2 cellular contexts compared by ENCODE assay signal in the genomic region with DNA sequence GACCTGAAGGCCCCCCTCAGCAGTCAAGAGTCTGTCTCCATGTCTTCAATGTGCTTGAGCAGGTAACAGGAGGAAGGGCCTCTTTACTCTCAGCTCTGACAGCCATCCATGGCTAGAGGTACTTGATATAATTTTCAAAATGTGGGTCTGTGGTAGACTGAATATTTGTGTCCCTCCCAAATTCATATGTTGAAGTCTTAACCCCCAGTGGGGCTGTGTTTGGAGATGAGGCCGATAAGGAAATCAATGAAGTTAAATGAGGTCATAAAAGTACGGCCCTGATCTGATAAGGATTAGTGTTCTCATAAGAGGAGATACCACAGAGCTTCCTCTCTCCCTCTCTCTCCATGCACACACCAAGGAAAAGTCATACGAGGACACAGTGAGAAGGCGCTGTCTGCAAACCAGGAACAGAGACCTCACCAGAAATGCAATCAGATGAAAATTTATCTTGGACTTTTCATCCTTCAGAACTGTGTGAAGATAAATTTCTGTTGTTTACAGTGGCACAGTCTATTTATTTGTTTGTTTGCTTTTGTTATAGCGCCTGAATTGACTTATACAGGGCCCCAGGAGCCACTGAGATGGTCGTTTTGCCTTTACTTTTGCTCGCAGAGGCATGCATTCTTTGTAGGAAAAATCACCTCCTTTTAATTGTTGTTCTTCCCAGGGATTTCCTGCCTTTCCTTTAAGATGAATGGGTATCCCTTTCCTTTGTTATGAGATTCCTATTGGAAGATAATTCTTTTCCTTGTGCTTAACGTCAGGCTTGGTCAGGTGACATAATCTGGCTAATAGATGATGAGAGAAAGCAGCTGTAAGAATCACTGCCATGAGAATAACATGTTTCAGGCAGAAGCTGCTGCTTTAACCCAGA.
A peak's percentile ranks its signal among the peaks of the same experiment; 100 is the strongest.
TF ChIP-seq lines count a peak whose summit lies in the region.

No MANE protein-coding gene starts in this region.

TF ChIP-seq in HEK293, 187 proteins besides CTCF, POLR2A, EP300 and RAD21 (continued from another document):
- TF ChIP-seq, protein P1, sequence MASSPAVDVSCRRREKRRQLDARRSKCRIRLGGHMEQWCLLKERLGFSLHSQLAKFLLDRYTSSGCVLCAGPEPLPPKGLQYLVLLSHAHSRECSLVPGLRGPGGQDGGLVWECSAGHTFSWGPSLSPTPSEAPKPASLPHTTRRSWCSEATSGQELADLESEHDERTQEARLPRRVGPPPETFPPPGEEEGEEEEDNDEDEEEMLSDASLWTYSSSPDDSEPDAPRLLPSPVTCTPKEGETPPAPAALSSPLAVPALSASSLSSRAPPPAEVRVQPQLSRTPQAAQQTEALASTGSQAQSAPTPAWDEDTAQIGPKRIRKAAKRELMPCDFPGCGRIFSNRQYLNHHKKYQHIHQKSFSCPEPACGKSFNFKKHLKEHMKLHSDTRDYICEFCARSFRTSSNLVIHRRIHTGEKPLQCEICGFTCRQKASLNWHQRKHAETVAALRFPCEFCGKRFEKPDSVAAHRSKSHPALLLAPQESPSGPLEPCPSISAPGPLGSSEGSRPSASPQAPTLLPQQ (tag by site-specific recombination; IDR thresholded peaks at IDR 0.05): no peak
- TF ChIP-seq ZNF664 (tag by site-specific recombination; IDR thresholded peaks at IDR 0.05) (no peak), TRIM28 (IDR thresholded peaks at IDR 0.05; ENCODE audit: borderline replicate concordance, low read length) (0 out of 2 replicates have a peak, but pooled peaks have one; percentile 1)

TF ChIP-seq in K562, 482 proteins besides CTCF, POLR2A, EP300 and RAD21 (continues in another document):
- TF ChIP-seq, protein P2, sequence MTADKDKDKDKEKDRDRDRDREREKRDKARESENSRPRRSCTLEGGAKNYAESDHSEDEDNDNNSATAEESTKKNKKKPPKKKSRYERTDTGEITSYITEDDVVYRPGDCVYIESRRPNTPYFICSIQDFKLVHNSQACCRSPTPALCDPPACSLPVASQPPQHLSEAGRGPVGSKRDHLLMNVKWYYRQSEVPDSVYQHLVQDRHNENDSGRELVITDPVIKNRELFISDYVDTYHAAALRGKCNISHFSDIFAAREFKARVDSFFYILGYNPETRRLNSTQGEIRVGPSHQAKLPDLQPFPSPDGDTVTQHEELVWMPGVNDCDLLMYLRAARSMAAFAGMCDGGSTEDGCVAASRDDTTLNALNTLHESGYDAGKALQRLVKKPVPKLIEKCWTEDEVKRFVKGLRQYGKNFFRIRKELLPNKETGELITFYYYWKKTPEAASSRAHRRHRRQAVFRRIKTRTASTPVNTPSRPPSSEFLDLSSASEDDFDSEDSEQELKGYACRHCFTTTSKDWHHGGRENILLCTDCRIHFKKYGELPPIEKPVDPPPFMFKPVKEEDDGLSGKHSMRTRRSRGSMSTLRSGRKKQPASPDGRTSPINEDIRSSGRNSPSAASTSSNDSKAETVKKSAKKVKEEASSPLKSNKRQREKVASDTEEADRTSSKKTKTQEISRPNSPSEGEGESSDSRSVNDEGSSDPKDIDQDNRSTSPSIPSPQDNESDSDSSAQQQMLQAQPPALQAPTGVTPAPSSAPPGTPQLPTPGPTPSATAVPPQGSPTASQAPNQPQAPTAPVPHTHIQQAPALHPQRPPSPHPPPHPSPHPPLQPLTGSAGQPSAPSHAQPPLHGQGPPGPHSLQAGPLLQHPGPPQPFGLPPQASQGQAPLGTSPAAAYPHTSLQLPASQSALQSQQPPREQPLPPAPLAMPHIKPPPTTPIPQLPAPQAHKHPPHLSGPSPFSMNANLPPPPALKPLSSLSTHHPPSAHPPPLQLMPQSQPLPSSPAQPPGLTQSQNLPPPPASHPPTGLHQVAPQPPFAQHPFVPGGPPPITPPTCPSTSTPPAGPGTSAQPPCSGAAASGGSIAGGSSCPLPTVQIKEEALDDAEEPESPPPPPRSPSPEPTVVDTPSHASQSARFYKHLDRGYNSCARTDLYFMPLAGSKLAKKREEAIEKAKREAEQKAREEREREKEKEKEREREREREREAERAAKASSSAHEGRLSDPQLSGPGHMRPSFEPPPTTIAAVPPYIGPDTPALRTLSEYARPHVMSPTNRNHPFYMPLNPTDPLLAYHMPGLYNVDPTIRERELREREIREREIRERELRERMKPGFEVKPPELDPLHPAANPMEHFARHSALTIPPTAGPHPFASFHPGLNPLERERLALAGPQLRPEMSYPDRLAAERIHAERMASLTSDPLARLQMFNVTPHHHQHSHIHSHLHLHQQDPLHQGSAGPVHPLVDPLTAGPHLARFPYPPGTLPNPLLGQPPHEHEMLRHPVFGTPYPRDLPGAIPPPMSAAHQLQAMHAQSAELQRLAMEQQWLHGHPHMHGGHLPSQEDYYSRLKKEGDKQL (CRISPR knock-in tag; IDR thresholded peaks at IDR 0.05; ENCODE audit: borderline replicate concordance): no peak
- TF ChIP-seq, protein P3, sequence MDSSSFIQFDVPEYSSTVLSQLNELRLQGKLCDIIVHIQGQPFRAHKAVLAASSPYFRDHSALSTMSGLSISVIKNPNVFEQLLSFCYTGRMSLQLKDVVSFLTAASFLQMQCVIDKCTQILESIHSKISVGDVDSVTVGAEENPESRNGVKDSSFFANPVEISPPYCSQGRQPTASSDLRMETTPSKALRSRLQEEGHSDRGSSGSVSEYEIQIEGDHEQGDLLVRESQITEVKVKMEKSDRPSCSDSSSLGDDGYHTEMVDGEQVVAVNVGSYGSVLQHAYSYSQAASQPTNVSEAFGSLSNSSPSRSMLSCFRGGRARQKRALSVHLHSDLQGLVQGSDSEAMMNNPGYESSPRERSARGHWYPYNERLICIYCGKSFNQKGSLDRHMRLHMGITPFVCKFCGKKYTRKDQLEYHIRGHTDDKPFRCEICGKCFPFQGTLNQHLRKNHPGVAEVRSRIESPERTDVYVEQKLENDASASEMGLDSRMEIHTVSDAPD (CRISPR knock-in tag; IDR thresholded peaks at IDR 0.05): no peak
- peak; percentile 77; the same call in 1 of the 2 replicates for TF ChIP-seq ESRRA (IDR thresholded peaks at IDR 0.05; ENCODE audit: borderline replicate concordance, low read depth)
- TF ChIP-seq CXXC5 (CRISPR knock-in tag; IDR thresholded peaks at IDR 0.05): peak; percentile 78
- TF ChIP-seq ZNF766 (CRISPR knock-in tag; conservative IDR thresholded peaks at IDR 0.05): no peak
- TF ChIP-seq SMARCA4 (IDR thresholded peaks at IDR 0.05): peak; percentile 71; the same call in 1 of the 2 replicates
- TF ChIP-seq MTA1 (IDR thresholded peaks at IDR 0.05; ENCODE audit: borderline replicate concordance): peak; percentile 66; the same call in 1 of the 2 replicates
- TF ChIP-seq XRCC4 (IDR thresholded peaks at IDR 0.05; ENCODE audit: extremely low read depth, insufficient read depth, insufficient read length): no peak
- peak; percentile 64; the same call in 1 of the 2 replicates for TF ChIP-seq ADNP (tag; IDR thresholded peaks at IDR 0.05)
- TF ChIP-seq, protein P4, sequence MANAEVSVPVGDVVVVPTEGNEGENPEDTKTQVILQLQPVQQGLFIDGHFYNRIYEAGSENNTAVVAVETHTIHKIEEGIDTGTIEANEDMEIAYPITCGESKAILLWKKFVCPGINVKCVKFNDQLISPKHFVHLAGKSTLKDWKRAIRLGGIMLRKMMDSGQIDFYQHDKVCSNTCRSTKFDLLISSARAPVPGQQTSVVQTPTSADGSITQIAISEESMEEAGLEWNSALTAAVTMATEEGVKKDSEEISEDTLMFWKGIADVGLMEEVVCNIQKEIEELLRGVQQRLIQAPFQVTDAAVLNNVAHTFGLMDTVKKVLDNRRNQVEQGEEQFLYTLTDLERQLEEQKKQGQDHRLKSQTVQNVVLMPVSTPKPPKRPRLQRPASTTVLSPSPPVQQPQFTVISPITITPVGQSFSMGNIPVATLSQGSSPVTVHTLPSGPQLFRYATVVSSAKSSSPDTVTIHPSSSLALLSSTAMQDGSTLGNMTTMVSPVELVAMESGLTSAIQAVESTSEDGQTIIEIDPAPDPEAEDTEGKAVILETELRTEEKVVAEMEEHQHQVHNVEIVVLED (CRISPR knock-in tag; IDR thresholded peaks at IDR 0.05): no peak
- TF ChIP-seq DPF2 (IDR thresholded peaks at IDR 0.05): peak; percentile 83
- TF ChIP-seq GABPA (tag; conservative IDR thresholded peaks at IDR 0.05; ENCODE audit: low read depth): no peak
- TF ChIP-seq CTBP1 (IDR thresholded peaks at IDR 0.05; ENCODE audit: borderline replicate concordance): peak; percentile 66
- TF ChIP-seq COPS2 (conservative IDR thresholded peaks at IDR 0.05): no peak
- peak; percentile 52; the same call in 1 of the 2 replicates for TF ChIP-seq MTA3 (IDR thresholded peaks at IDR 0.05; ENCODE audit: borderline replicate concordance)
- no peak for TF ChIP-seq SMAD1 (IDR thresholded peaks at IDR 0.05; ENCODE audit: low read depth, low read length, partially characterized antibody)
- TF ChIP-seq, protein P5, sequence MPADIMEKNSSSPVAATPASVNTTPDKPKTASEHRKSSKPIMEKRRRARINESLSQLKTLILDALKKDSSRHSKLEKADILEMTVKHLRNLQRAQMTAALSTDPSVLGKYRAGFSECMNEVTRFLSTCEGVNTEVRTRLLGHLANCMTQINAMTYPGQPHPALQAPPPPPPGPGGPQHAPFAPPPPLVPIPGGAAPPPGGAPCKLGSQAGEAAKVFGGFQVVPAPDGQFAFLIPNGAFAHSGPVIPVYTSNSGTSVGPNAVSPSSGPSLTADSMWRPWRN (IDR thresholded peaks at IDR 0.05; ENCODE audit: low read depth): peak; percentile 48; the same call in 1 of the 2 replicates
- TF ChIP-seq RCOR1 (IDR thresholded peaks at IDR 0.05; ENCODE audit: borderline replicate concordance in 1 of 2, low read depth in 2 of 2, low read length in 2 of 2): peak in 1 of 2 experiments; percentile 73; a peak in 1 of 4 replicates
- no peak for TF ChIP-seq ELF2 (CRISPR knock-in tag; IDR thresholded peaks at IDR 0.05)
- peak; percentile 16; the same call in 1 of the 2 replicates for TF ChIP-seq TAL1 (IDR thresholded peaks at IDR 0.05)
- no peak for TF ChIP-seq NR2C2 (CRISPR knock-in tag; IDR thresholded peaks at IDR 0.05)
- TF ChIP-seq NR2C2 (tag; IDR thresholded peaks at IDR 0.05): peak; percentile 75
- no peak for TF ChIP-seq SRSF3 (IDR thresholded peaks at IDR 0.05; ENCODE audit: insufficient read depth, low read length)
- no peak for TF ChIP-seq TAF15 (IDR thresholded peaks at IDR 0.05; ENCODE audit: low read depth, low read length)
- TF ChIP-seq, protein P6, sequence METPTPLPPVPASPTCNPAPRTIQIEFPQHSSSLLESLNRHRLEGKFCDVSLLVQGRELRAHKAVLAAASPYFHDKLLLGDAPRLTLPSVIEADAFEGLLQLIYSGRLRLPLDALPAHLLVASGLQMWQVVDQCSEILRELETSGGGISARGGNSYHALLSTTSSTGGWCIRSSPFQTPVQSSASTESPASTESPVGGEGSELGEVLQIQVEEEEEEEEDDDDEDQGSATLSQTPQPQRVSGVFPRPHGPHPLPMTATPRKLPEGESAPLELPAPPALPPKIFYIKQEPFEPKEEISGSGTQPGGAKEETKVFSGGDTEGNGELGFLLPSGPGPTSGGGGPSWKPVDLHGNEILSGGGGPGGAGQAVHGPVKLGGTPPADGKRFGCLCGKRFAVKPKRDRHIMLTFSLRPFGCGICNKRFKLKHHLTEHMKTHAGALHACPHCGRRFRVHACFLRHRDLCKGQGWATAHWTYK (CRISPR knock-in tag; IDR thresholded peaks at IDR 0.05): no peak
- TF ChIP-seq NR4A1 (CRISPR knock-in tag; IDR thresholded peaks at IDR 0.05): no peak
- TF ChIP-seq NR4A1 (tag; IDR thresholded peaks at IDR 0.05): no peak
- TF ChIP-seq HMGN3 (IDR thresholded peaks at IDR 0.05; ENCODE audit: borderline replicate concordance, extremely low read depth, insufficient read length, low read depth, low read length): no peak
- TF ChIP-seq SRSF9 (IDR thresholded peaks at IDR 0.05; ENCODE audit: borderline replicate concordance, low read depth, low read length): no peak
- TF ChIP-seq SOX6 (IDR thresholded peaks at IDR 0.05): peak; percentile 77; the same call in 1 of the 2 replicates
- TF ChIP-seq GTF2E2 (tag; IDR thresholded peaks at IDR 0.05): no peak
- TF ChIP-seq NCOR1 (IDR thresholded peaks at IDR 0.05): peak; percentile 51
- no peak for TF ChIP-seq JUNB (CRISPR knock-in tag; conservative IDR thresholded peaks at IDR 0.05)
- no peak for TF ChIP-seq RBM17 (IDR thresholded peaks at IDR 0.05; ENCODE audit: borderline replicate concordance, low read depth, low read length)
- TF ChIP-seq NCOA6 (IDR thresholded peaks at IDR 0.05): no peak
- TF ChIP-seq, protein P7, sequence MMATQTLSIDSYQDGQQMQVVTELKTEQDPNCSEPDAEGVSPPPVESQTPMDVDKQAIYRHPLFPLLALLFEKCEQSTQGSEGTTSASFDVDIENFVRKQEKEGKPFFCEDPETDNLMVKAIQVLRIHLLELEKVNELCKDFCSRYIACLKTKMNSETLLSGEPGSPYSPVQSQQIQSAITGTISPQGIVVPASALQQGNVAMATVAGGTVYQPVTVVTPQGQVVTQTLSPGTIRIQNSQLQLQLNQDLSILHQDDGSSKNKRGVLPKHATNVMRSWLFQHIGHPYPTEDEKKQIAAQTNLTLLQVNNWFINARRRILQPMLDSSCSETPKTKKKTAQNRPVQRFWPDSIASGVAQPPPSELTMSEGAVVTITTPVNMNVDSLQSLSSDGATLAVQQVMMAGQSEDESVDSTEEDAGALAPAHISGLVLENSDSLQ (IDR thresholded peaks at IDR 0.05): no peak
- TF ChIP-seq CEBPG (CRISPR knock-in tag; IDR thresholded peaks at IDR 0.05): no peak
- no peak for TF ChIP-seq CEBPG (tag; conservative IDR thresholded peaks at IDR 0.05 in 1 of 2, IDR thresholded peaks at IDR 0.05 in 1 of 2)
- no peak for TF ChIP-seq SP1 (CRISPR knock-in tag; IDR thresholded peaks at IDR 0.05)
- no peak for TF ChIP-seq ZC3H11A (IDR thresholded peaks at IDR 0.05; ENCODE audit: low read depth, low read length)
- TF ChIP-seq, protein P8, sequence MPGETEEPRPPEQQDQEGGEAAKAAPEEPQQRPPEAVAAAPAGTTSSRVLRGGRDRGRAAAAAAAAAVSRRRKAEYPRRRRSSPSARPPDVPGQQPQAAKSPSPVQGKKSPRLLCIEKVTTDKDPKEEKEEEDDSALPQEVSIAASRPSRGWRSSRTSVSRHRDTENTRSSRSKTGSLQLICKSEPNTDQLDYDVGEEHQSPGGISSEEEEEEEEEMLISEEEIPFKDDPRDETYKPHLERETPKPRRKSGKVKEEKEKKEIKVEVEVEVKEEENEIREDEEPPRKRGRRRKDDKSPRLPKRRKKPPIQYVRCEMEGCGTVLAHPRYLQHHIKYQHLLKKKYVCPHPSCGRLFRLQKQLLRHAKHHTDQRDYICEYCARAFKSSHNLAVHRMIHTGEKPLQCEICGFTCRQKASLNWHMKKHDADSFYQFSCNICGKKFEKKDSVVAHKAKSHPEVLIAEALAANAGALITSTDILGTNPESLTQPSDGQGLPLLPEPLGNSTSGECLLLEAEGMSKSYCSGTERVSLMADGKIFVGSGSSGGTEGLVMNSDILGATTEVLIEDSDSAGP (CRISPR knock-in tag; IDR thresholded peaks at IDR 0.05): no peak
- no peak for TF ChIP-seq BDP1 (IDR thresholded peaks at IDR 0.05; ENCODE audit: insufficient read depth, insufficient read length)
- no peak for TF ChIP-seq SMAD3 (CRISPR knock-in tag; conservative IDR thresholded peaks at IDR 0.05)
- TF ChIP-seq ETV1 (tag; conservative IDR thresholded peaks at IDR 0.05; ENCODE audit: low read depth): peak; percentile 74
- TF ChIP-seq HMG20A (CRISPR knock-in tag; conservative IDR thresholded peaks at IDR 0.05): no peak
- TF ChIP-seq MXI1 (IDR thresholded peaks at IDR 0.05; ENCODE audit: low read depth, low read length): no peak
- peak; percentile 53; the same call in 1 of the 2 replicates for TF ChIP-seq SMAD4 (CRISPR knock-in tag; conservative IDR thresholded peaks at IDR 0.05)
- TF ChIP-seq FOXA1 (IDR thresholded peaks at IDR 0.05; ENCODE audit: borderline replicate concordance): no peak
- TF ChIP-seq GTF2F1 (IDR thresholded peaks at IDR 0.05; ENCODE audit: low read depth, low read length): no peak
- TF ChIP-seq RBBP5 (IDR thresholded peaks at IDR 0.05; ENCODE audit: borderline replicate concordance, insufficient read depth, low read length, poor library complexity, severe bottlenecking): no peak
